ENCODE assay signal across 13 cellular contexts in the genomic region with DNA sequence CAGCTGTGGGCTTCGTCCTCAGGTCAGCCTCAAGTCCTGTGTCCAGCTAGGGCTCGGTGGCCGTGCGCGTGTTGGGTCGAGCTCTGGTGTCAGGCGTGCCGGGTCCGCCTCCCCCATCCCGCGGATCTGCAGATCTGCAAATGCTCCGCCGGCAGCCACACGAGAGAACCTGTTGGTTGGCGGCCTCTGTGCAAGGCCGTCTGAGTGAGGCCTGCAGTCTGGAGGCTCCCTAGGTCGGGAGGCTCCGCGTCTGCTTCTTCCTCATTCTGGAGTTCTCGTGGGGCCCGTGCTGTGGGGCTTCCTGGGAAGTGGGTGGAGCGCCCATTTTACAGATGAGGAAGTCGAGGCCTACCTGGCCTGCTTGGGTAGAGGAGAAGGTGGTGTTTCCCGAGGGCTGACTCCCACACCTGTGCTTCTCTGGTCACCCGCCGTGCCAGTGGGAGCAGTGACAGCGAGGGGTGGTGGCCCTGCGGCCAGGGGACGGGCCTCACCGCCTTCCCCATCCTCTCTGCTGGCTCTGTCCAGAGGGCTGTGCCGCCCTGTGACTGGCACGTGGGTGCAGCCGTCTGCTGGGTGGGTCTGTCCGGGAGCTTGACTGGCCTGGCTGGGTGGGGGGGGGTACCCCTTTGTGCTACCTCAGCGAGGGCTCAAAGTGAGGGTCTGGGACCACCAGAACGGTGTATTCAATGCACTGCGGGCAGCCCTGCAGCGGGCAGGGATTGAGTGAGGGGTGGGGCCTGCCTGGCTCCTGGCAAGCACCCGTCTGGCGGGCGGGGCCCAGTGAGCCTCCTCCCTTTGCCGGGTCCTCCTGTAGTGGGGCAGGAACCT. TPM values are rescaled to one million over a fixed set of nuclear protein-coding genes. Genes with fewer than 3 reads are reported as not detected.
A peak's percentile ranks its signal among the peaks of the same experiment; 100 is the strongest.
DNase-seq lines count a peak whose midpoint lies in the region; ATAC-seq, FAIRE-seq and TF ChIP-seq lines count a peak whose summit lies in the region.
"Had no signal": no experiment of that assay in that cellular context is flagged by ENCODE, and none has a peak within 500 bp of the region (broad histone marks: within the 10 kb centered on the region; RNA-seq: fewer than 3 reads in every experiment).

No MANE protein-coding gene starts in this region.

- H3K27ac Mint-ChIP-seq in CD8-positive, alpha-beta T cell = peak overlapping the region; percentile 41

- peak overlapping the region; percentile 53 for H3K4me3 Mint-ChIP-seq in CD8-positive, alpha-beta T cell

- no peak for FAIRE-seq in GM12878 (lab: Jason Lieb, UNC)

- H3K4me1 Mint-ChIP-seq in CD8-positive, alpha-beta T cell (ENCODE audit: low read depth) = peaks cover 39% of the 10 kb centered on the region

- no peak for TF ChIP-seq POLR2A in GM12878 (IDR thresholded peaks at IDR 0.05; ENCODE audit: low read depth, low read length)

- no peaks in the 10 kb centered on the region for H3K36me3 ChIP-seq in CD8-positive, alpha-beta T cell (ENCODE audit: insufficient read depth, low read length)
- H3K36me3 ChIP-seq in GM12878 (ENCODE audit: control insufficient read depth in 2 of 2, insufficient read depth in 2 of 2, low read length in 1 of 2) = no peaks in the 10 kb centered on the region; a peak in 2 of 4 replicates
- peaks cover 3 to 22% of the 10 kb centered on the region in 2 donors for H3K36me3 ChIP-seq in neuronal stem cell (replicated peaks in 1 of 2; ENCODE audit: control insufficient read depth in 2 of 2, insufficient read depth in 2 of 2, low read length in 2 of 2)
- H3K36me3 ChIP-seq: brain microvascular endothelial cell had no signal

- ATAC-seq in CD8-positive, alpha-beta T cell = no peak
- no peak for ATAC-seq in GM12878
- no peak for ATAC-seq in HG03469 (IDR thresholded peaks at IDR 0.05; ENCODE audit: unreplicated experiment)
- no peak for ATAC-seq in HG02759 (IDR thresholded peaks at IDR 0.05; ENCODE audit: unreplicated experiment)
- ATAC-seq in left cardiac atrium = no peak
- ATAC-seq in HG03565 (IDR thresholded peaks at IDR 0.05; ENCODE audit: unreplicated experiment) = no peak

- H3K14ac ChIP-seq in neuronal stem cell (ENCODE audit: low read length) = peak overlapping the region; percentile 89

- H3K79me1 ChIP-seq in neuronal stem cell (ENCODE audit: low read depth, low read length) = peaks cover 31% of the 10 kb centered on the region

- H2BK15ac ChIP-seq in neuronal stem cell (ENCODE audit: low read length) = peak overlapping the region; percentile 4

- SMC1A ChIA-PET in GM12878 (lab: Charles Lee; ENCODE audit: uncharacterized antibody, unreplicated experiment) = interaction anchor here (1.9 kb wide), 1 partner anchor 14 kb away, joined by 7 read pairs; no protein-coding TSS in a partner anchor

- no TSS peak for BruUV-seq in GM12878 (replicated peaks; lab: Mats Ljungman, UMichigan)

- H3K4me1 ChIP-seq in CD8-positive, alpha-beta T cell (ENCODE audit: insufficient read depth, low read length) = peaks cover 34% of the 10 kb centered on the region
- H3K4me1 ChIP-seq in GM12878 (ENCODE audit: control insufficient read depth, insufficient read depth, low read length) = peaks cover 12% of the 10 kb centered on the region
- peaks cover 14 to 21% of the 10 kb centered on the region in 2 donors for H3K4me1 ChIP-seq in neuronal stem cell (ENCODE audit: control insufficient read depth in 2 of 2, insufficient read depth in 1 of 2, low read depth in 1 of 2, low read length in 2 of 2)

- intact Hi-C loops in CD8-positive, alpha-beta T cell (cut with DNase I, micrococcal nuclease) = loop anchor here in 1 of 2 experiments (2.0 kb wide), 1 partner anchor 18 kb away; no protein-coding TSS in a partner anchor
- intact Hi-C loops in GM12878 (cut with micrococcal nuclease; ENCODE audit: unreplicated experiment) (no loop called here), left cardiac atrium (cut with DNase I) (no loop called here)

- POLR2A ChIA-PET in CD8-positive, alpha-beta T cell (lab: Charles Lee) = no interaction called here
- POLR2A ChIA-PET in GM12878 (lab: Charles Lee) = interaction anchor here (2.3 kb wide), 1 partner anchor 47 kb away, joined by 15 read pairs; no protein-coding TSS in a partner anchor

- H3K79me2 ChIP-seq in GM12878 (ENCODE audit: control insufficient read depth, insufficient read depth, low read length) = peaks cover 73% of the 10 kb centered on the region

- no peak for TF ChIP-seq CTCF in CD8-positive, alpha-beta T cell (IDR thresholded peaks at IDR 0.05)
- no peak for TF ChIP-seq CTCF in GM12878 (IDR thresholded peaks at IDR 0.05 in 2 of 3, conservative IDR thresholded peaks at IDR 0.05 in 1 of 3; ENCODE audit: control insufficient read depth in 2 of 3, extremely low read depth in 1 of 3, insufficient read depth in 1 of 3, low read depth in 3 of 3, low read length in 3 of 3)

- H3K27ac ChIP-seq in CD8-positive, alpha-beta T cell (ENCODE audit: low read depth, low read length) = peak overlapping the region; percentile 98
- H3K27ac ChIP-seq in GM12878 (ENCODE audit: control insufficient read depth, insufficient read depth) = no peak overlapping the region
- H3K27ac ChIP-seq in neuronal stem cell (replicated peaks; ENCODE audit: low read length) = no peak overlapping the region
- H3K27ac ChIP-seq: brain microvascular endothelial cell had no signal

- H2AFZ ChIP-seq in GM12878 (ENCODE audit: control insufficient read depth, low read depth, low read length) = no peak overlapping the region
- no peak overlapping the region for H2AFZ ChIP-seq in neuronal stem cell (ENCODE audit: low read length)

- H3K23ac ChIP-seq in neuronal stem cell (ENCODE audit: low read depth, low read length, poor library complexity) = peak overlapping the region; percentile 99

- H3K4ac ChIP-seq in neuronal stem cell (ENCODE audit: low read length) = peak overlapping the region; percentile 84

- WGBS in GM12878 (ENCODE audit: insufficient coverage, insufficient replicate concordance, low lambda C conversion rate, missing lambda C conversion rate) = 70% methylated on average over 34 of the region's 42 CpGs
- WGBS in neuronal stem cell (ENCODE audit: extremely low coverage in 2 of 2, insufficient read length in 2 of 2, insufficient replicate concordance in 1 of 2), 2 donors = no CpG with 5 or more reads among the region's 42 CpGs

- H3K18ac ChIP-seq in neuronal stem cell (ENCODE audit: low read length) = peak overlapping the region; percentile 57

- in situ Hi-C loops in KBM-7 (cut with MboI; ENCODE audit: low pct_unique_long_range_greater_than_20kb, low sequenced_read_pairs) (no loop called here), GM12878 (cut with MboI) (no loop called here)

- H2BK5ac ChIP-seq in neuronal stem cell (ENCODE audit: low read length) = peak overlapping the region; percentile 66

- peaks cover 5% of the 10 kb centered on the region; the same call in 1 of the 2 replicates for H4K20me1 ChIP-seq in GM12878 (ENCODE audit: control insufficient read depth, insufficient read depth)

- RAD21 ChIA-PET in GM12878 (lab: Charles Lee; ENCODE audit: unreplicated experiment) = no interaction called here

- no peak for DNase-seq in CD8-positive, alpha-beta T cell
- DNase-seq in KBM-7 = peak; percentile 52
- DNase-seq in GM12878 (ENCODE audit: low read depth, low spot score) = no peak
- DNase-seq in neuronal stem cell (ENCODE audit: low spot score) = no peak
- no peak for DNase-seq in left cardiac atrium
- DNase-seq: activated CD8-positive, alpha-beta memory T cell treated with anti-CD3 and anti-CD28 coated beads for 24 hours; brain microvascular endothelial cell; DMS53; NCI-H1436; NCI-H82 had no signal

- H4K8ac ChIP-seq in neuronal stem cell (ENCODE audit: low read depth, low read length) = no peak overlapping the region

- no peak for TF ChIP-seq RAD21 in GM12878 (IDR thresholded peaks at IDR 0.05; ENCODE audit: insufficient read depth, low read depth, low read length)

- H2AK5ac ChIP-seq in neuronal stem cell (ENCODE audit: low read depth, low read length) = peak overlapping the region; percentile 93

- peaks cover 27% of the 10 kb centered on the region for H3K36me3 Mint-ChIP-seq in CD8-positive, alpha-beta T cell

- no peaks in the 10 kb centered on the region for H3K27me3 Mint-ChIP-seq in CD8-positive, alpha-beta T cell (ENCODE audit: low read depth)

- no peak for TF ChIP-seq EP300 in GM12878 (IDR thresholded peaks at IDR 0.05; ENCODE audit: borderline replicate concordance in 1 of 2, control insufficient read depth in 1 of 2, low read depth in 2 of 2, low read length in 2 of 2)

- no peaks in the 10 kb centered on the region for H3K27me3 ChIP-seq in CD8-positive, alpha-beta T cell (ENCODE audit: insufficient read depth, low read length)
- H3K27me3 ChIP-seq in GM12878 (replicated peaks in 1 of 2; ENCODE audit: control insufficient read depth in 2 of 2, insufficient read depth in 2 of 2, low read length in 1 of 2) (no peaks in the 10 kb centered on the region), neuronal stem cell (ENCODE audit: control insufficient read depth in 3 of 3, insufficient read depth in 3 of 3, low read depth in 1 of 3, low read length in 3 of 3) (no peaks in the 10 kb centered on the region)
- H3K27me3 ChIP-seq: brain microvascular endothelial cell had no signal

- no peak overlapping the region for H4K91ac ChIP-seq in neuronal stem cell (ENCODE audit: low read depth, low read length, poor library complexity)

- H2BK120ac ChIP-seq in neuronal stem cell (ENCODE audit: low read depth, low read length) = no peak overlapping the region

- no peaks in the 10 kb centered on the region for H3K9me3 Mint-ChIP-seq in CD8-positive, alpha-beta T cell

- no peaks in the 10 kb centered on the region for H3K9me3 ChIP-seq in CD8-positive, alpha-beta T cell (ENCODE audit: low read length)
- H3K9me3 ChIP-seq in GM12878 (replicated peaks; ENCODE audit: control insufficient read depth, insufficient read depth, low read length) = no peaks in the 10 kb centered on the region; the same call in 2 of the 3 replicates
- peaks cover 0 to 2% of the 10 kb centered on the region in 2 donors for H3K9me3 ChIP-seq in neuronal stem cell (replicated peaks in 1 of 2; ENCODE audit: control insufficient read depth in 2 of 2, insufficient read depth in 1 of 2, low read depth in 1 of 2, low read length in 2 of 2)

- H3K9ac ChIP-seq in GM12878 (ENCODE audit: control insufficient read depth, insufficient read depth, low read length) (no peak overlapping the region; the same call in 1 of the 2 replicates), neuronal stem cell (ENCODE audit: low read depth, low read length, poor library complexity) (peak overlapping the region; percentile 81)

- CTCF ChIA-PET in CD8-positive, alpha-beta T cell (lab: Charles Lee) = interaction anchor here (2.1 kb wide), 1 partner anchor 74 kb away, joined by 5 read pairs; no protein-coding TSS in a partner anchor
- CTCF ChIA-PET in GM12878 (lab: Yijun Ruan, JAX) = interaction anchor here (2.5 kb wide), 1 partner anchor 41 kb away, joined by 10 read pairs; no protein-coding TSS in a partner anchor

- H2BK12ac ChIP-seq in neuronal stem cell (ENCODE audit: low read length) = no peak overlapping the region

- H3K4me2 ChIP-seq in GM12878 (ENCODE audit: control insufficient read depth, insufficient read depth) (peak overlapping the region; percentile 95; the same call in 1 of the 2 replicates), neuronal stem cell (ENCODE audit: insufficient read depth, low read length, poor library complexity, severe bottlenecking) (no peak overlapping the region)

- peak overlapping the region; percentile 100 for H3K4me3 ChIP-seq in CD8-positive, alpha-beta T cell (ENCODE audit: low read depth, low read length)
- H3K4me3 ChIP-seq in GM12878 = peak overlapping the region; percentile 98; the same call in 1 of the 2 replicates
- H3K4me3 ChIP-seq in neuronal stem cell (ENCODE audit: low read length in 2 of 2) = peak overlapping the region; percentile 16 to 96

RNA-seq across cellular contexts. Expression of a gene that starts 3.3 kb away (rescaled TPM):
- total RNA-seq in CD8-positive, alpha-beta T cell = 100 to 1,000 TPM; 140 to 141 TPM
- 158 and 167 TPM in 2 replicates for total RNA-seq in GM12878 (2013; cell fraction: nucleolus; rRNA removed)
- 78.9 and 79.6 TPM in 2 replicates for total RNA-seq in GM12878 (2014; rRNA removed)
- 24.6 and 32.5 TPM in 2 replicates for total RNA-seq in GM12878 (2014; rRNA removed; fragmentation: Illumina TruSeq; extraction: Trizol)
- total RNA-seq in GM12878 (2021) = 67.3 and 71.3 TPM in 2 replicates
- 12.9 TPM for polyA plus RNA-seq in GM12878 (2011; ENCODE audit: low read depth)
- 25.2 and 54.1 TPM in 2 replicates for polyA plus RNA-seq in GM12878 (2011; rRNA removed)
- 62.5 and 117 TPM in 2 replicates for polyA plus RNA-seq in GM12878 (2011; cell fraction: cytosol; rRNA removed)
- 467 and 499 TPM in 2 replicates for polyA plus RNA-seq in GM12878 (2011; cell fraction: nucleus; rRNA removed)
- 55.3 and 64.5 TPM in 2 replicates for polyA plus RNA-seq in GM12878 (2012)
- polyA plus RNA-seq in GM12878 (2014; fragmentation: Illumina TruSeq; extraction: Trizol) = 3.1 and 17.5 TPM in 2 replicates
- under 1 TPM; 0.64 to 0.84 TPM for polyA plus RNA-seq in GM12878 (2014; fragmentation: Nextera tagmentation; extraction: Ambion mirVana)
- 107 and 109 TPM in 2 replicates for polyA plus RNA-seq in GM12878 (2014; rRNA removed)
- polyA plus RNA-seq in GM12878 (2016; fragmentation: Nextera tagmentation; extraction: Ambion mirVana) = 1 to 10 TPM; 4.6 to 5.6 TPM
- polyA minus RNA-seq in GM12878 (2011; rRNA and poly(A)+ RNA removed) = 31.1 and 54.8 TPM in 2 replicates
- polyA minus RNA-seq in GM12878 (2011; cell fraction: cytosol; rRNA and poly(A)+ RNA removed) = 25.0 and 31.3 TPM in 2 replicates
- polyA minus RNA-seq in GM12878 (2011; cell fraction: nucleus; rRNA and poly(A)+ RNA removed) = 30.7 and 54.0 TPM in 2 replicates
- polyA plus RNA-seq in neuronal stem cell (2013, experiment 1 of 2) = 162 TPM
- 157 TPM for polyA plus RNA-seq in neuronal stem cell (2013, experiment 2 of 2)
- total RNA-seq in left cardiac atrium = 10 to 100 TPM; 28.0 to 34.6 TPM

RNA-seq across cellular contexts. Expression of a gene that starts 39.1 kb away (rescaled TPM):
- 1 to 10 TPM; 6.4 to 7.3 TPM for total RNA-seq in CD8-positive, alpha-beta T cell
- 26.1 and 30.8 TPM in 2 replicates for total RNA-seq in GM12878 (2013; cell fraction: nucleolus; rRNA removed)
- 3.8 and 5.6 TPM in 2 replicates for total RNA-seq in GM12878 (2014; rRNA removed)
- 0.27 TPM in 1 of 2 replicates, not detected in the other for total RNA-seq in GM12878 (2014; rRNA removed; fragmentation: Illumina TruSeq; extraction: Trizol)
- total RNA-seq in GM12878 (2021) = 11.6 and 11.8 TPM in 2 replicates
- polyA plus RNA-seq in GM12878 (2011; ENCODE audit: low read depth) = 0.54 TPM
- 0.13 and 0.46 TPM in 2 replicates for polyA plus RNA-seq in GM12878 (2011; rRNA removed)
- polyA plus RNA-seq in GM12878 (2011; cell fraction: cytosol; rRNA removed) = 1.1 and 2.1 TPM in 2 replicates
- polyA plus RNA-seq in GM12878 (2011; cell fraction: nucleus; rRNA removed) = 5.4 and 12.3 TPM in 2 replicates
- polyA plus RNA-seq in GM12878 (2012) = 3.0 and 3.7 TPM in 2 replicates
- polyA plus RNA-seq in GM12878 (2014; fragmentation: Illumina TruSeq; extraction: Trizol) = not detected in 2 replicates
- polyA plus RNA-seq in GM12878 (2014; fragmentation: Nextera tagmentation; extraction: Ambion mirVana) = not detected
- 11.0 and 13.2 TPM in 2 replicates for polyA plus RNA-seq in GM12878 (2014; rRNA removed)
- 1 to 10 TPM; 7.7 to 8.9 TPM for polyA plus RNA-seq in GM12878 (2016; fragmentation: Nextera tagmentation; extraction: Ambion mirVana)
- polyA minus RNA-seq in GM12878 (2011; rRNA and poly(A)+ RNA removed) = 0.62 TPM in 1 of 2 replicates, not detected in the other
- 1.1 and 1.5 TPM in 2 replicates for polyA minus RNA-seq in GM12878 (2011; cell fraction: cytosol; rRNA and poly(A)+ RNA removed)
- polyA minus RNA-seq in GM12878 (2011; cell fraction: nucleus; rRNA and poly(A)+ RNA removed) = 1.9 and 4.9 TPM in 2 replicates
- polyA plus RNA-seq in neuronal stem cell (2013, experiment 1 of 2) = 4.4 TPM
- 3.8 TPM for polyA plus RNA-seq in neuronal stem cell (2013, experiment 2 of 2)
- total RNA-seq in left cardiac atrium = 1 to 10 TPM; 2.3 to 3.0 TPM

RNA-seq across cellular contexts. Expression of a gene that starts 39.1 kb away (rescaled TPM):
- total RNA-seq in CD8-positive, alpha-beta T cell = 10 to 100 TPM; 18.5 to 19.2 TPM
- 42.9 and 44.9 TPM in 2 replicates for total RNA-seq in GM12878 (2013; cell fraction: nucleolus; rRNA removed)
- 16.9 and 19.3 TPM in 2 replicates for total RNA-seq in GM12878 (2014; rRNA removed)
- total RNA-seq in GM12878 (2014; rRNA removed; fragmentation: Illumina TruSeq; extraction: Trizol) = 6.5 and 7.0 TPM in 2 replicates
- total RNA-seq in GM12878 (2021) = 34.7 and 38.7 TPM in 2 replicates
- 8.1 TPM for polyA plus RNA-seq in GM12878 (2011; ENCODE audit: low read depth)
- 2.7 and 5.6 TPM in 2 replicates for polyA plus RNA-seq in GM12878 (2011; rRNA removed)
- 6.9 and 10.0 TPM in 2 replicates for polyA plus RNA-seq in GM12878 (2011; cell fraction: cytosol; rRNA removed)
- polyA plus RNA-seq in GM12878 (2011; cell fraction: nucleus; rRNA removed) = 28.6 and 39.7 TPM in 2 replicates
- 21.9 and 26.7 TPM in 2 replicates for polyA plus RNA-seq in GM12878 (2012)
- 5.1 and 8.7 TPM in 2 replicates for polyA plus RNA-seq in GM12878 (2014; fragmentation: Illumina TruSeq; extraction: Trizol)
- 1 to 10 TPM in 1 of 2 experiments, under 1 TPM in 1; 0.63 to 2.3 TPM for polyA plus RNA-seq in GM12878 (2014; fragmentation: Nextera tagmentation; extraction: Ambion mirVana)
- polyA plus RNA-seq in GM12878 (2014; rRNA removed) = 24.4 and 33.2 TPM in 2 replicates
- polyA plus RNA-seq in GM12878 (2016; fragmentation: Nextera tagmentation; extraction: Ambion mirVana) = 10 to 100 TPM; 33.8 to 34.4 TPM
- 3.1 and 15.0 TPM in 2 replicates for polyA minus RNA-seq in GM12878 (2011; rRNA and poly(A)+ RNA removed)
- 7.0 and 10.7 TPM in 2 replicates for polyA minus RNA-seq in GM12878 (2011; cell fraction: cytosol; rRNA and poly(A)+ RNA removed)
- polyA minus RNA-seq in GM12878 (2011; cell fraction: nucleus; rRNA and poly(A)+ RNA removed) = 9.1 and 17.2 TPM in 2 replicates
- 49.3 TPM for polyA plus RNA-seq in neuronal stem cell (2013, experiment 1 of 2)
- 49.1 TPM for polyA plus RNA-seq in neuronal stem cell (2013, experiment 2 of 2)
- total RNA-seq in left cardiac atrium = 10 to 100 TPM; 21.4 to 22.8 TPM

RNA-seq across cellular contexts. Expression of a gene that starts 59.0 kb away (rescaled TPM):
- 100 to 1,000 TPM; 204 TPM for total RNA-seq in CD8-positive, alpha-beta T cell
- total RNA-seq in GM12878 (2013; cell fraction: nucleolus; rRNA removed) = 25.8 and 29.5 TPM in 2 replicates
- total RNA-seq in GM12878 (2014; rRNA removed) (109 and 126 TPM in 2 replicates), GM12878 (2014; rRNA removed; fragmentation: Illumina TruSeq; extraction: Trizol) (5.6 and 7.0 TPM in 2 replicates), GM12878 (2021) (72.6 and 77.6 TPM in 2 replicates), left cardiac atrium (10 to 100 TPM; 60.8 to 66.1 TPM)
- 8.6 TPM for polyA plus RNA-seq in GM12878 (2011; ENCODE audit: low read depth)
- polyA plus RNA-seq in GM12878 (2011; rRNA removed) (7.7 and 25.3 TPM in 2 replicates), GM12878 (2014; fragmentation: Illumina TruSeq; extraction: Trizol) (0.87 and 2.5 TPM in 2 replicates), GM12878 (2014; fragmentation: Nextera tagmentation; extraction: Ambion mirVana) (under 1 TPM in 1 of 2 experiments, not detected in 1; 0.13 TPM), GM12878 (2014; rRNA removed) (84.5 and 105 TPM in 2 replicates), GM12878 (2016; fragmentation: Nextera tagmentation; extraction: Ambion mirVana) (10 to 100 TPM; 28.8 to 45.7 TPM)
- 45.6 and 92.1 TPM in 2 replicates for polyA plus RNA-seq in GM12878 (2011; cell fraction: cytosol; rRNA removed)
- polyA plus RNA-seq in GM12878 (2011; cell fraction: nucleus; rRNA removed) = 158 and 188 TPM in 2 replicates
- 36.2 and 44.0 TPM in 2 replicates for polyA plus RNA-seq in GM12878 (2012)
- 22.4 and 32.0 TPM in 2 replicates for polyA minus RNA-seq in GM12878 (2011; rRNA and poly(A)+ RNA removed)
- polyA minus RNA-seq in GM12878 (2011; cell fraction: cytosol; rRNA and poly(A)+ RNA removed) = 21.4 and 26.9 TPM in 2 replicates
- 13.5 and 18.1 TPM in 2 replicates for polyA minus RNA-seq in GM12878 (2011; cell fraction: nucleus; rRNA and poly(A)+ RNA removed)
- 44.4 TPM for polyA plus RNA-seq in neuronal stem cell (2013, experiment 1 of 2)
- polyA plus RNA-seq in neuronal stem cell (2013, experiment 2 of 2) = 44.1 TPM
